ENCODE assay signal across 1 cellular context in the genomic region with DNA sequence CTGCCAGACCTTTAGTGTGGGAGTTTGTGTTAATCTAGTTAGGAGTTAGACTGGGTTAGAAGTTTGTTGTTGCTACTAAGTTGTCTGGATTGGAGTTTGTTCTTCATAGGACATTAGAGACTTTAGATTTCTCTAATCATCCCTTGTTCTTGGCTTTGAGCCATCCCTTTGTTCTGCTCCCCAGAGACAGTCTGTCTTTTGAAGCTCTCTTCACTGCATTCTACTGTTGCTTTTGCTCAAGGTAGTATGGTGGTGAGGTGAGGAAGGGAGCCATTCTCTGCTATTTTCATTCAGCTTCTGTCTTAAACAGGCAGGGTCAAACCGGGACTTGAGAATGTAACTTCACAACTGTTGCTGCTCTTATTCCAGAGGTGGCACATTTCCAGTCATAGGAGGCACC.
TF ChIP-seq lines count a peak whose summit lies in the region.

No MANE protein-coding gene starts in this region.

TF ChIP-seq in GM23338, 12 proteins besides CTCF, POLR2A, EP300 and RAD21 (continued from another document):
- TF ChIP-seq ZNF462 (CRISPR knock-in tag; IDR thresholded peaks at IDR 0.05) (no peak), NANOG (IDR thresholded peaks at IDR 0.05; ENCODE audit: borderline replicate concordance) (no peak), EZH2 (IDR thresholded peaks at IDR 0.05; ENCODE audit: low read depth, unreplicated experiment) (no peak), POLR2AphosphoS5 (IDR thresholded peaks at IDR 0.05; ENCODE audit: low read depth) (no peak), JUNB (IDR thresholded peaks at IDR 0.05; ENCODE audit: unreplicated experiment) (no peak), ZNF331 (CRISPR knock-in tag; IDR thresholded peaks at IDR 0.05; ENCODE audit: low read depth) (no peak), REST (IDR thresholded peaks at IDR 0.05; ENCODE audit: unreplicated experiment) (no peak), STAT1 (IDR thresholded peaks at IDR 0.05; ENCODE audit: unreplicated experiment) (no peak), ZNF114 (CRISPR knock-in tag; IDR thresholded peaks at IDR 0.05) (no peak), EZH2phosphoT487 (IDR thresholded peaks at IDR 0.05; ENCODE audit: unreplicated experiment) (no peak)
- TF ChIP-seq, protein P1, sequence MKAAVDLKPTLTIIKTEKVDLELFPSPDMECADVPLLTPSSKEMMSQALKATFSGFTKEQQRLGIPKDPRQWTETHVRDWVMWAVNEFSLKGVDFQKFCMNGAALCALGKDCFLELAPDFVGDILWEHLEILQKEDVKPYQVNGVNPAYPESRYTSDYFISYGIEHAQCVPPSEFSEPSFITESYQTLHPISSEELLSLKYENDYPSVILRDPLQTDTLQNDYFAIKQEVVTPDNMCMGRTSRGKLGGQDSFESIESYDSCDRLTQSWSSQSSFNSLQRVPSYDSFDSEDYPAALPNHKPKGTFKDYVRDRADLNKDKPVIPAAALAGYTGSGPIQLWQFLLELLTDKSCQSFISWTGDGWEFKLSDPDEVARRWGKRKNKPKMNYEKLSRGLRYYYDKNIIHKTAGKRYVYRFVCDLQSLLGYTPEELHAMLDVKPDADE (IDR thresholded peaks at IDR 0.05), result no peak
